Comparison of ENCODE assay signal across 8 cellular contexts in the genomic region with DNA sequence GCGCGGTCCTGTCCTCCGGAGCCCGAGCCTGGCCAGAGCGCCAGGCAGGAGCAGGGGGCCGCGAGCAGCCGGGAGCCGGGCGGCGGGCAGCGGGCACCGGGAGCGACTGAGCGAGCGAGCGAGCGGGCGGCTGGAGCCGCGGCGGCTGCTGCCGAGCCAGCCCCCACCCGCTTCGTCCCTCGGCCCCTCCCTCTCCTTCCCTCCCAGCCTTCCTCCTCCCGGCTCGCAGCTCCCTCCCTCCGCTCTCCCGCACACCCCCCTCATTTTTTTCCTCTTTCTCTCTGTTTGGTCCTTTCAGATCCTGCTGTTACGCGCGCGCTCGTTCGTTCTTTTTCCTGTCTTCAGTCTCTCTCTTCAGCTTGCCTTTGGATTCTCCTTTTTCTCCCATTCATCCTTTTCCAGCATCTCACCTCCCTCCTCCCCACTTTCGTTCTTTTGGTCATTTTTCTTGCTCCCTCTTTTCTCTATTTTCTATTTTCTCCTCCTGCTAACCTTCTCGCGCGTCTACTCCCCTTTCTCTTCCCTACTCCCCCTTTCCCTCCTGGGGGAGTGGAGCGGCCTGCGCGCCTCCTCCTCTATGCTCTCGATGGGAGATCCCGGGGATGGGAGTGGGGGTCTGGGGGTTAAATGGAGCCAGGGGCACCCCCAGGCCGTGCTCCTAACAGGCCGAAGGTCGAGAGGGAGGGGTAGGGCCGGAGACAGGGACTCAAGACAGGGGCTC. TPM values are rescaled to one million over a fixed set of nuclear protein-coding genes. Genes with fewer than 3 reads are reported as not detected.
DNase-seq lines count a peak whose midpoint lies in the region; ATAC-seq, FAIRE-seq and TF ChIP-seq lines count a peak whose summit lies in the region.

MEGF11 (minus strand) TSS at position 108 of the 721 bp plus-strand sequence. CDS start 125,347 bp downstream, outside the sequence.

- TF ChIP-seq CTCF in keratinocyte (optimal IDR thresholded peaks at IDR 0.05 in 1 of 3, IDR thresholded peaks at IDR 0.05 in 1 of 3, conservative IDR thresholded peaks at IDR 0.05 in 1 of 3; ENCODE audit: extremely low read depth in 1 of 3, insufficient read depth in 2 of 3, low read length in 3 of 3), result no peak
- no peak for TF ChIP-seq CTCF in spleen (IDR thresholded peaks at IDR 0.05 in 8 of 11, conservative IDR thresholded peaks at IDR 0.05 in 3 of 11)

- DNase-seq in NCI-H82 (lab: John Stamatoyannopoulos, UW) (peak; percentile 54), NCI-H82 treated with DMSO at 0.1 percent for 48 hours (lab: John Stamatoyannopoulos, UW; ENCODE audit: unreplicated experiment) (no peak), NCI-H2171 treated with DMSO at 0.1 percent for 48 hours (lab: John Stamatoyannopoulos, UW) (peak; percentile 67), T47D (ENCODE audit: low read depth in 1 of 2, low spot score in 1 of 2) (peak; percentile 15 to 56), keratinocyte (ENCODE audit: low read depth, low spot score) (no peak), spleen (no peak), COR-L47 (lab: John Stamatoyannopoulos, UW) (no peak)

- WGBS in spleen, 5 donors, result 1 to 6% (median 2%) methylated on average over 19 to 49 of the region's 49 CpGs

- no peaks in the 10 kb centered on the region for H4K20me1 ChIP-seq in keratinocyte (ENCODE audit: control insufficient read depth, extremely low read depth, insufficient read depth, low read length)

- peak within 1 kb of the TSS; percentile 76 for H2AFZ ChIP-seq in keratinocyte (ENCODE audit: control insufficient read depth, low read length)

- peak within 1 kb of the TSS; percentile 36 for H3K9ac ChIP-seq in keratinocyte (ENCODE audit: control insufficient read depth, extremely low read depth, insufficient read depth, low read length)

- H3K27ac ChIP-seq in keratinocyte (ENCODE audit: control insufficient read depth, insufficient read depth, low read length) (no peak within 1 kb of the TSS), spleen (no peak within 1 kb of the TSS)

- dilution Hi-C loops in keratinocyte (cut with MboI; ENCODE audit: extremely low pct_ligation_motif_present, low sequenced_read_pairs), result no loop called here

- FAIRE-seq in keratinocyte (lab: Jason Lieb, UNC), result no peak

- H3K4me1 ChIP-seq in keratinocyte (ENCODE audit: control insufficient read depth, extremely low read depth, insufficient read depth, low read length), result peaks cover 7% of the 10 kb centered on the region
- H3K4me1 ChIP-seq in spleen, result peaks cover 24 to 40% (median 31%) of the 10 kb centered on the region in 6 donors

- no peaks in the 10 kb centered on the region for H3K9me3 ChIP-seq in keratinocyte (ENCODE audit: control insufficient read depth, low read depth, low read length)
- no peaks in the 10 kb centered on the region for H3K9me3 ChIP-seq in spleen

- H3K9me1 ChIP-seq in keratinocyte (ENCODE audit: control insufficient read depth, extremely low read depth, insufficient read depth, low read length), result no peaks in the 10 kb centered on the region

- intact Hi-C loops in spleen (cut with DNase I; ENCODE audit: low total_unique reads), result no loop called here

- peak within 1 kb of the TSS; percentile 20 to 78 (median 68) for H3K4me3 ChIP-seq in keratinocyte (ENCODE audit: control insufficient read depth in 2 of 3, extremely low read depth in 1 of 3, insufficient read depth in 2 of 3, low read depth in 1 of 3, low read length in 3 of 3)
- peak within 1 kb of the TSS; percentile 35 to 69 (median 49) for H3K4me3 ChIP-seq in spleen

- no peak for TF ChIP-seq POLR2A in spleen (IDR thresholded peaks at IDR 0.05)

- in situ Hi-C loops in T47D (cut with HindIII; ENCODE audit: low pct_unique_long_range_greater_than_20kb, low sequenced_read_pairs), result no loop called here

- H3K79me2 ChIP-seq in keratinocyte (ENCODE audit: control insufficient read depth, insufficient read depth, low read length), result no peaks in the 10 kb centered on the region

- H3K4me2 ChIP-seq in keratinocyte (ENCODE audit: control insufficient read depth, extremely low read depth, insufficient read depth, low read depth, low read length), result peak within 1 kb of the TSS; percentile 97

- no peak for ATAC-seq in GM21717 (IDR thresholded peaks at IDR 0.05; ENCODE audit: unreplicated experiment)

- H3K27me3 ChIP-seq in keratinocyte (ENCODE audit: control insufficient read depth, extremely low read depth, insufficient read depth, low read length), result peaks cover 65% of the 10 kb centered on the region
- peaks cover 0 to 92% (median 52%) of the 10 kb centered on the region in 7 donors for H3K27me3 ChIP-seq in spleen (replicated peaks in 1 of 7)

- H3K36me3 ChIP-seq in keratinocyte (ENCODE audit: control insufficient read depth in 2 of 2, extremely low read depth in 1 of 2, insufficient read depth in 2 of 2, low read length in 2 of 2) (no peaks in the 10 kb centered on the region), spleen (no peaks in the 10 kb centered on the region)

RNA-seq across cellular contexts. Expression of gene MEGF11, which starts in this region (rescaled TPM):
- polyA plus RNA-seq in keratinocyte (not detected in 3 replicates), spleen (under 1 TPM in 2 of 3 donors, not detected in 1; 0.02 to 0.03 TPM)
- not detected for polyA plus RNA-seq in keratinocyte (2011; ENCODE audit: low read depth)
- polyA plus RNA-seq in keratinocyte (2011; cell fraction: cytosol; rRNA removed), result not detected in 2 replicates
- polyA plus RNA-seq in keratinocyte (2011; cell fraction: nucleus; rRNA removed), result 0.05 TPM in 1 of 2 replicates, not detected in the other
- polyA plus RNA-seq in keratinocyte (2012; ENCODE audit: low replicate concordance), result 0.15 and 1.0 TPM in 2 replicates
- polyA minus RNA-seq in keratinocyte, result not detected in 3 replicates
- polyA minus RNA-seq in keratinocyte (2011; cell fraction: cytosol; rRNA and poly(A)+ RNA removed), result not detected
- not detected in 2 replicates for polyA minus RNA-seq in keratinocyte (2011; cell fraction: nucleus; rRNA and poly(A)+ RNA removed)
- total RNA-seq in spleen, result under 1 TPM in 4 of 7 donors, not detected in 3; 0.14 to 0.61 (median 0.39) TPM

Comparison
In these comparisons a context has a peak if more than half of its experiments do, and no peak if none do; other contexts are left out.
1. DNase-seq: peak in NCI-H82 (single experiment), NCI-H2171 treated with DMSO at 0.1 percent for 48 hours (single experiment) and T47D (2 of 2); none in NCI-H82 treated with DMSO at 0.1 percent for 48 hours (single experiment), keratinocyte (single experiment), spleen (single experiment) and COR-L47 (single experiment).